In genomic region chr11:128313931-128314330, GRCh38 we compare ENCODE assay signal across 16 cellular contexts.
"Had no signal": no experiment of that assay in that cellular context is flagged by ENCODE, and none has a peak within 500 bp of the region (broad histone marks: within the 10 kb centered on the region; RNA-seq: fewer than 3 reads in every experiment).

No MANE protein-coding gene starts in this region.

- H3K27ac Mint-ChIP-seq: activated naive CD8-positive, alpha-beta T cell treated with anti-CD3 and anti-CD28 coated beads, Interleukin-2, amount 10 ng/mL, durations not matched to agents 7 days and 5 days; endodermal cell had no signal

- H3K4me1 ChIP-seq: body of pancreas, tibial nerve, uterus had no signal

- H3K27ac ChIP-seq: body of pancreas, dorsolateral prefrontal cortex, SK-N-MC, tibial nerve, uterus had no signal

- H3K4me3 ChIP-seq: body of pancreas, dorsolateral prefrontal cortex, lung, SK-N-MC, tibial nerve, uterus had no signal

- H3K27me3 Mint-ChIP-seq: activated naive CD8-positive, alpha-beta T cell treated with anti-CD3 and anti-CD28 coated beads, Interleukin-2, amount 10 ng/mL, durations not matched to agents 7 days and 5 days had no signal

- H3K4me3 Mint-ChIP-seq: activated naive CD8-positive, alpha-beta T cell treated with anti-CD3 and anti-CD28 coated beads, Interleukin-2, amount 10 ng/mL, durations not matched to agents 7 days and 5 days; endodermal cell had no signal

- FAIRE-seq: kidney had no signal

- H3K36me3 ChIP-seq: tibial nerve, uterus had no signal

- H3K9me3 ChIP-seq: body of pancreas, uterus had no signal

- DNase-seq: activated CD4-positive, CD25-positive, alpha-beta regulatory T cell treated with anti-CD3 and anti-CD28 coated beads, Interleukin-2, amount 50 U/mL, for 72 hours; activated naive CD8-positive, alpha-beta T cell treated with anti-CD3 and anti-CD28 coated beads, Interleukin-2, amount 10 ng/mL, durations not matched to agents 7 days and 5 days; body of pancreas; dorsolateral prefrontal cortex; endodermal cell; foreskin melanocyte; kidney; retina; SHP77; stimulated activated CD8-positive, alpha-beta memory T cell treated with anti-CD3 and anti-CD28 coated beads, Interleukin-4, amount 100 ng/mL, for 48 hours; stimulated activated naive CD4-positive, alpha-beta T cell treated with Interleukin-2 at 50 U/mL for 16 hours; uterus had no signal

- ATAC-seq: body of pancreas, left lobe of liver had no signal

- H3K27me3 ChIP-seq: body of pancreas, dorsolateral prefrontal cortex, tibial nerve, uterus had no signal

- H3K4me1 Mint-ChIP-seq: endodermal cell had no signal
